In genomic region chr10:116237260-116237659, GRCh38 we compare ENCODE assay signal across 20 cellular contexts. TPM values are rescaled to one million over a fixed set of nuclear protein-coding genes. Genes with fewer than 3 reads are reported as not detected.
DNase-seq lines count a peak whose midpoint lies in the region; ATAC-seq, FAIRE-seq and TF ChIP-seq lines count a peak whose summit lies in the region.
"Had no signal": no experiment of that assay in that cellular context is flagged by ENCODE, and none has a peak within 500 bp of the region (broad histone marks: within the 10 kb centered on the region; RNA-seq: fewer than 3 reads in every experiment).

No MANE protein-coding gene starts in this region.

- no peak for DNase-seq in HepG2 (ENCODE audit: low spot score)
- DNase-seq in K562 (ENCODE audit: extremely low read depth in 1 of 4, low spot score in 3 of 4) = no peak
- DNase-seq in gastrocnemius medialis = no peak
- DNase-seq in NCI-H2171 (lab: John Stamatoyannopoulos, UW) = no peak
- no peak for DNase-seq in NCI-H82 (lab: John Stamatoyannopoulos, UW)
- DNase-seq: CD8-positive, alpha-beta memory T cell; DND-41; GDM1; MG63; NCI-H510A treated with DMSO at 0.1 percent for 48 hours; SHP77; SK-N-SH had no signal

- H3K9me2 ChIP-seq in neural cell (ENCODE audit: insufficient read depth, low read length) = no peaks in the 10 kb centered on the region
- H3K9me2 ChIP-seq: SK-N-SH had no signal

- POLR2A ChIA-PET in HepG2 (lab: Yijun Ruan, JAX) (no interaction called here), K562 (lab: Yijun Ruan, JAX) (no interaction called here)

- no peak for TF ChIP-seq EP300 in HepG2 (IDR thresholded peaks at IDR 0.05; ENCODE audit: low read depth in 2 of 2, low read length in 2 of 2)
- no peak for TF ChIP-seq EP300 in HepG2 (CRISPR knock-in tag; IDR thresholded peaks at IDR 0.05; ENCODE audit: borderline replicate concordance)
- TF ChIP-seq EP300 in K562 (IDR thresholded peaks at IDR 0.05; ENCODE audit: low read length) = no peak
- no peak for TF ChIP-seq EP300 in neural cell (conservative IDR thresholded peaks at IDR 0.05; ENCODE audit: poor library complexity, severe bottlenecking)

- H3K27me3 ChIP-seq in liver (ENCODE audit: control insufficient read depth in 4 of 4, insufficient read depth in 4 of 4, low read length in 3 of 4) (no peaks in the 10 kb centered on the region), HepG2 (ENCODE audit: control insufficient read depth in 1 of 2, insufficient read depth in 2 of 2, low read length in 2 of 2) (no peaks in the 10 kb centered on the region), K562 (ENCODE audit: control insufficient read depth in 2 of 2, insufficient read depth in 2 of 2, low read length in 2 of 2) (no peaks in the 10 kb centered on the region), neural cell (ENCODE audit: insufficient read depth, low read depth, low read length) (no peaks in the 10 kb centered on the region), gastrocnemius medialis (no peaks in the 10 kb centered on the region)
- H3K27me3 ChIP-seq: BLaER1, MG63 had no signal

- H3K4me2 ChIP-seq in HepG2 (ENCODE audit: low read depth, low read length) = no peak overlapping the region
- no peak overlapping the region for H3K4me2 ChIP-seq in K562 (ENCODE audit: insufficient read depth, low read length)
- peak overlapping the region; percentile 34 for H3K4me2 ChIP-seq in neural cell (ENCODE audit: low read length)
- H3K4me2 ChIP-seq: BLaER1, KMS-11, SK-N-SH had no signal

- no peaks in the 10 kb centered on the region for H3K79me2 ChIP-seq in HepG2 (ENCODE audit: insufficient read depth, low read length)
- no peaks in the 10 kb centered on the region for H3K79me2 ChIP-seq in K562 (ENCODE audit: control insufficient read depth, insufficient read depth, low read length)
- no peaks in the 10 kb centered on the region for H3K79me2 ChIP-seq in neural cell (replicated peaks; ENCODE audit: insufficient read depth, low read length)

- FAIRE-seq in HepG2 (lab: Jason Lieb, UNC) (no peak), K562 (lab: Jason Lieb, UNC) (no peak)
- FAIRE-seq: D721Med, GM12878 had no signal

- H3K4me1 ChIP-seq in liver (ENCODE audit: control insufficient read depth in 4 of 4, insufficient read depth in 4 of 4, low read length in 3 of 4) (peaks cover 0 to 34% (median 12%) of the 10 kb centered on the region in 4 donors), HepG2 (ENCODE audit: insufficient read depth, low read length) (no peaks in the 10 kb centered on the region), K562 (replicated peaks in 1 of 2; ENCODE audit: control insufficient read depth in 2 of 2, insufficient read depth in 2 of 2, low read length in 2 of 2) (no peaks in the 10 kb centered on the region; a peak in 1 of 5 replicates), gastrocnemius medialis (no peaks in the 10 kb centered on the region)
- H3K4me1 ChIP-seq: HAP-1 had no signal

- no peaks in the 10 kb centered on the region for H3K36me3 ChIP-seq in liver (ENCODE audit: control insufficient read depth in 4 of 4, insufficient read depth in 3 of 4, low read depth in 1 of 4, low read length in 3 of 4)
- H3K36me3 ChIP-seq in HepG2 (replicated peaks in 1 of 2; ENCODE audit: control insufficient read depth in 1 of 2, insufficient read depth in 2 of 2, low read length in 2 of 2) = no peaks in the 10 kb centered on the region
- no peaks in the 10 kb centered on the region for H3K36me3 ChIP-seq in K562 (ENCODE audit: control insufficient read depth, insufficient read depth, low read length)
- no peaks in the 10 kb centered on the region for H3K36me3 ChIP-seq in neural cell (ENCODE audit: insufficient read depth, low read length)
- no peaks in the 10 kb centered on the region for H3K36me3 ChIP-seq in gastrocnemius medialis
- H3K36me3 ChIP-seq: BLaER1, HAP-1, MG63 had no signal

- TF ChIP-seq CTCF in liver (IDR thresholded peaks at IDR 0.05; ENCODE audit: low read depth, low read length, missing input control) = no peak
- no peak for TF ChIP-seq CTCF in HepG2 (CRISPR knock-in tag; IDR thresholded peaks at IDR 0.05)
- TF ChIP-seq CTCF in K562 (IDR thresholded peaks at IDR 0.05 in 2 of 3, conservative IDR thresholded peaks at IDR 0.05 in 1 of 3; ENCODE audit: insufficient read depth in 2 of 3, low read depth in 1 of 3, low read length in 3 of 3) = no peak
- TF ChIP-seq CTCF in neural cell (IDR thresholded peaks at IDR 0.05; ENCODE audit: poor library complexity, severe bottlenecking) = no peak
- TF ChIP-seq CTCF in gastrocnemius medialis (IDR thresholded peaks at IDR 0.05 in 4 of 5, conservative IDR thresholded peaks at IDR 0.05 in 1 of 5) = no peak

- WGBS in liver = 19% methylated on average over 3 of the region's 3 CpGs
- WGBS in HepG2 (ENCODE audit: low lambda C conversion rate) = 14% methylated on average over 3 of the region's 3 CpGs
- WGBS in K562 (ENCODE audit: insufficient coverage, low coverage, missing lambda C conversion rate) = 0% methylated on average over 3 of the region's 3 CpGs

- H3K4me3 ChIP-seq in liver (ENCODE audit: low read depth in 1 of 3, low read length in 3 of 3) (no peak overlapping the region), HepG2 (replicated peaks in 1 of 3; ENCODE audit: insufficient read depth in 1 of 3, low read depth in 2 of 3, low read length in 3 of 3) (no peak overlapping the region), K562 (no peak overlapping the region), neural cell (ENCODE audit: low read length) (peak overlapping the region; percentile 29), gastrocnemius medialis (no peak overlapping the region)
- H3K4me3 ChIP-seq: BLaER1, GM12878, HAP-1, MG63 had no signal

- no peak overlapping the region for H3K9ac ChIP-seq in liver (ENCODE audit: low read depth in 1 of 2, low read length in 2 of 2)
- no peak overlapping the region for H3K9ac ChIP-seq in HepG2 (ENCODE audit: insufficient read depth, low read depth, low read length)
- H3K9ac ChIP-seq in K562 (ENCODE audit: insufficient read depth in 1 of 2, low read depth in 2 of 2, low read length in 2 of 2) = no peak overlapping the region
- no peak overlapping the region for H3K9ac ChIP-seq in neural cell (ENCODE audit: low read length)
- H3K9ac ChIP-seq: BLaER1, KMS-11, SK-N-SH had no signal

- CTCF ChIA-PET in HepG2 (lab: Yijun Ruan, JAX; ENCODE audit: low intra/inter-chr PET ratio, low total read pairs) (no interaction called here), K562 (lab: Yijun Ruan, JAX; ENCODE audit: low intra/inter-chr PET ratio) (no interaction called here)

- H3K9me1 ChIP-seq in K562 (ENCODE audit: control insufficient read depth, insufficient read depth, low read length) = no peaks in the 10 kb centered on the region

- BruUV-seq in HepG2 (replicated peaks; lab: Mats Ljungman, UMichigan) (no TSS peak), K562 (replicated peaks; lab: Mats Ljungman, UMichigan) (no TSS peak)

- H4K20me1 ChIP-seq in HepG2 (ENCODE audit: insufficient read depth, low read length) = no peaks in the 10 kb centered on the region
- no peaks in the 10 kb centered on the region for H4K20me1 ChIP-seq in K562 (replicated peaks; ENCODE audit: control insufficient read depth, insufficient read depth, low read length)
- no peaks in the 10 kb centered on the region for H4K20me1 ChIP-seq in neural cell (ENCODE audit: insufficient read depth)
- H4K20me1 ChIP-seq: BLaER1 had no signal

- no peaks in the 10 kb centered on the region for H3K9me3 ChIP-seq in liver (ENCODE audit: control insufficient read depth in 4 of 4, low read length in 3 of 4)
- H3K9me3 ChIP-seq in HepG2 (ENCODE audit: low read length) = no peaks in the 10 kb centered on the region
- no peaks in the 10 kb centered on the region for H3K9me3 ChIP-seq in K562 (replicated peaks; ENCODE audit: control insufficient read depth, insufficient read depth, low read depth, low read length)
- no peaks in the 10 kb centered on the region for H3K9me3 ChIP-seq in neural cell (ENCODE audit: low read length)
- H3K9me3 ChIP-seq in gastrocnemius medialis = no peaks in the 10 kb centered on the region
- H3K9me3 ChIP-seq: HAP-1, MG63, SK-N-SH had no signal

- no peak for ATAC-seq in HepG2
- ATAC-seq in K562 = no peak
- no peak for ATAC-seq in gastrocnemius medialis
- ATAC-seq in HG02798 (IDR thresholded peaks at IDR 0.05; ENCODE audit: poor library complexity, unreplicated experiment) = no peak
- ATAC-seq: GM12878 had no signal

- in situ Hi-C loops in HepG2 (cut with HindIII; ENCODE audit: extremely low pct_ligation_motif_present, low pct_unique_long_range_greater_than_20kb) (no loop called here), K562 (cut with MboI) (no loop called here), gastrocnemius medialis (cut with MboI; ENCODE audit: low sequenced_read_pairs in 4 of 4) (no loop called here)

- intact Hi-C loops in HepG2 (cut with micrococcal nuclease; ENCODE audit: unreplicated experiment) (no loop called here), K562 (cut with micrococcal nuclease) (no loop called here), gastrocnemius medialis (cut with DNase I; ENCODE audit: low total_unique reads) (no loop called here)

- no peaks in the 10 kb centered on the region for H3F3A ChIP-seq in neural cell (ENCODE audit: insufficient read depth, low read length, poor library complexity, severe bottlenecking)

- H2AFZ ChIP-seq in HepG2 (ENCODE audit: low read length) = no peak overlapping the region
- H2AFZ ChIP-seq in K562 (ENCODE audit: low read depth, low read length) = no peak overlapping the region
- H2AFZ ChIP-seq in neural cell (ENCODE audit: low read depth, low read length) = no peak overlapping the region

- TF ChIP-seq POLR2A in HepG2 (IDR thresholded peaks at IDR 0.05; ENCODE audit: insufficient read depth in 1 of 2, low read depth in 2 of 2, low read length in 2 of 2) (no peak), K562 (conservative IDR thresholded peaks at IDR 0.05) (no peak), gastrocnemius medialis (IDR thresholded peaks at IDR 0.05) (no peak)

- TF ChIP-seq RAD21 in liver (IDR thresholded peaks at IDR 0.05) = peak in 1 of 2 donors; percentile 48
- no peak for TF ChIP-seq RAD21 in HepG2 (CRISPR knock-in tag; IDR thresholded peaks at IDR 0.05)
- no peak for TF ChIP-seq RAD21 in K562 (CRISPR knock-in tag; conservative IDR thresholded peaks at IDR 0.05 in 1 of 2, IDR thresholded peaks at IDR 0.05 in 1 of 2)
- TF ChIP-seq RAD21 in neural cell (conservative IDR thresholded peaks at IDR 0.05) = no peak

- H3K27ac ChIP-seq in liver (ENCODE audit: low read depth in 1 of 2, low read length in 2 of 2) (no peak overlapping the region), HepG2 (ENCODE audit: extremely low read length, insufficient read depth, low read length) (no peak overlapping the region), K562 (ENCODE audit: extremely low read depth, low read depth, low read length) (no peak overlapping the region), neural cell (ENCODE audit: low read length) (peak overlapping the region; percentile 26), gastrocnemius medialis (no peak overlapping the region)
- H3K27ac ChIP-seq: BLaER1, KMS-11 had no signal

RNA-seq across cellular contexts. Expression of gene GFRA1, which starts 35.7 kb away (rescaled TPM):
- 10 to 100 TPM; 14.2 to 53.6 TPM for total RNA-seq in liver
- polyA plus RNA-seq in liver = 10 to 100 TPM; 15.1 to 20.5 TPM
- total RNA-seq in HepG2 (2016; rRNA removed; fragmentation: Illumina TruSeq; extraction: Trizol) = not detected in 2 replicates
- not detected in 2 replicates for total RNA-seq in HepG2 (2016; cell fraction: cytosol; rRNA removed; fragmentation: Illumina TruSeq; extraction: Trizol; ENCODE audit: low read depth)
- total RNA-seq in HepG2 (2016; cell fraction: insoluble cytoplasmic fraction; rRNA removed; fragmentation: Illumina TruSeq; extraction: Trizol) = not detected in 2 replicates
- not detected in 2 replicates for total RNA-seq in HepG2 (2016; cell fraction: membrane; rRNA removed; fragmentation: Illumina TruSeq; extraction: Trizol)
- total RNA-seq in HepG2 (2016; cell fraction: nucleus; rRNA removed; fragmentation: Illumina TruSeq; extraction: Trizol) = not detected in 2 replicates
- polyA plus RNA-seq in HepG2 (2011; rRNA removed) = not detected in 2 replicates
- not detected in 2 replicates for polyA plus RNA-seq in HepG2 (2011; cell fraction: cytosol; rRNA removed)
- not detected in 2 replicates for polyA plus RNA-seq in HepG2 (2011; cell fraction: nucleus; rRNA removed)
- polyA plus RNA-seq in HepG2 (2012) = not detected in 2 replicates
- not detected in 2 replicates for polyA plus RNA-seq in HepG2 (2016; cell fraction: cytosol; fragmentation: Illumina TruSeq; extraction: Trizol; ENCODE audit: low read depth)
- polyA plus RNA-seq in HepG2 (2016; cell fraction: insoluble cytoplasmic fraction; fragmentation: Illumina TruSeq; extraction: Trizol; ENCODE audit: low read depth) = not detected in 2 replicates
- not detected in 2 replicates for polyA plus RNA-seq in HepG2 (2016; cell fraction: membrane; fragmentation: Illumina TruSeq; extraction: Trizol; ENCODE audit: low read depth)
- not detected in 2 replicates for polyA plus RNA-seq in HepG2 (2016; cell fraction: nucleus; fragmentation: Illumina TruSeq; extraction: Trizol; ENCODE audit: insufficient read depth, low read depth)
- not detected in 2 replicates for polyA minus RNA-seq in HepG2 (2011; rRNA and poly(A)+ RNA removed; ENCODE audit: low replicate concordance)
- polyA minus RNA-seq in HepG2 (2011; cell fraction: cytosol; rRNA and poly(A)+ RNA removed) = not detected in 2 replicates
- polyA minus RNA-seq in HepG2 (2011; cell fraction: nucleus; rRNA and poly(A)+ RNA removed) = not detected in 2 replicates
- total RNA-seq in K562 (2011; cell fraction: chromatin; rRNA removed; ENCODE audit: low replicate concordance) = not detected in 2 replicates
- not detected in 2 replicates for total RNA-seq in K562 (2011; cell fraction: nucleolus; rRNA removed)
- not detected in 2 replicates for total RNA-seq in K562 (2011; cell fraction: nucleoplasm; rRNA removed)
- total RNA-seq in K562 (2014; rRNA removed) = not detected in 2 replicates
- total RNA-seq in K562 (2014; rRNA removed; fragmentation: Illumina TruSeq; extraction: Trizol) = not detected in 2 replicates
- not detected in 2 replicates for total RNA-seq in K562 (2015; rRNA removed; fragmentation: Illumina TruSeq; extraction: Trizol)
- 0.04 TPM in 2 replicates for total RNA-seq in K562 (2021)
- not detected in 2 replicates for polyA plus RNA-seq in K562 (2011; rRNA removed)
- not detected in 2 replicates for polyA plus RNA-seq in K562 (2011; cell fraction: cytosol; rRNA removed)
- polyA plus RNA-seq in K562 (2011; cell fraction: nucleus; rRNA removed) = not detected in 2 replicates
- polyA plus RNA-seq in K562 (2012) = not detected in 2 replicates
- not detected in 2 replicates for polyA plus RNA-seq in K562 (2014; fragmentation: Illumina TruSeq; extraction: Trizol)
- not detected for polyA plus RNA-seq in K562 (2014; fragmentation: Nextera tagmentation; extraction: Ambion mirVana)
- polyA plus RNA-seq in K562 (2014; rRNA removed) = not detected in 2 replicates
- not detected in 2 replicates for polyA minus RNA-seq in K562 (2011; rRNA and poly(A)+ RNA removed)
- not detected in 2 replicates for polyA minus RNA-seq in K562 (2011; cell fraction: cytosol; rRNA and poly(A)+ RNA removed)
- not detected in 2 replicates for polyA minus RNA-seq in K562 (2011; cell fraction: nucleus; rRNA and poly(A)+ RNA removed)
- 2.3 and 13.9 TPM in 2 replicates for polyA plus RNA-seq in neural cell
- polyA minus RNA-seq in neural cell = 4.6 and 5.7 TPM in 2 replicates
- 10 to 100 TPM; 21.2 to 34.2 (median 25.2) TPM for total RNA-seq in gastrocnemius medialis
- total RNA-seq: CD8-positive, alpha-beta memory T cell had no signal
- polyA plus RNA-seq: CD8-positive, alpha-beta memory T cell had no signal

Comparison
In these comparisons a context has a peak if more than half of its experiments do, and no peak if none do; other contexts are left out.
1. RNA of gene GFRA1, which starts 35.7 kb away (total RNA-seq): 14.2 to 53.6 TPM in liver and 21.2 to 34.2 TPM in gastrocnemius medialis; not detected in HepG2 and 0.04 TPM in K562; every median in the first group is over 10 times any median in the second.